ENCODE assay signal across 7 cellular contexts in the genomic region with DNA sequence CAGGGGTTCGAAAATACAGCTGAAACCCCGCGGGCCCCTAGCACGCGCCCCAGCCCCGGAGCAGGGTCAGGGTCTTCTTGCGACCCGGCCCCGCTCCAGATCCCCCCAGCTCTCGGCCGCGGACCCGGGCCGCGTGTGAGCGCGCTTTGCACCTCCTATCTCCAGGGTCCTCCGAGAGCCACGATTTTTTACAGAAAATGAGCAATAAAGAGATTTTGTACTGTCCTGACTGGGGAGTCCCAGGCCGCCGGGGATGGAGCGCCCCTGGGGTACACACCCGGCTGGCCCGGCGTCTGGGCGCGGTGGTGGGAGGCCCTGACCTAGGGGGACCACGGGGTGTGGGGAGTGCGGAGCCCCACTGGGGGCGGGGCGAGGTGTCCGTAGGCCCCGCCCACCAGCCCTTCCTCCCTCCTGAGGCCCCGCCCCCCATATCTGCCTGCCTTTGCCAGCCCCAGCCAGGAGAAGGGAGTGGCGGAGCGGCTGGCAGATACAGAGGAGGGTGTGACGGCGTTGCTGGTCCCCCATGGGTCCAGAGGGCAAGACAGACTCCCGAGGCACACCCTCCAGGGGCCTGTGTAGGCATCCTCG.
DNase-seq lines count a peak whose midpoint lies in the region; ATAC-seq and TF ChIP-seq lines count a peak whose summit lies in the region.
"Not testable (repeated sequence)": the region's sequence is repeated elsewhere in the genome, so short reads cannot be mapped to it uniquely, and the experiment has no call there.

No MANE protein-coding gene starts in this region.

- H3K4me3 Mint-ChIP-seq in activated B cell treated with CpG ODN at 0.5 μM for 24 hours, result not testable (repeated sequence)
- peak overlapping the region; percentile 21 to 29 for H3K4me3 Mint-ChIP-seq in stimulated activated naive CD8-positive, alpha-beta T cell treated with anti-CD3 and anti-CD28 coated beads, Interleukin-15, amount 100 ng/mL, for 72 hours

- H3K27me3 ChIP-seq in HUES6 (ENCODE audit: control insufficient read depth, insufficient read depth, low read length), result peaks cover 32% of the 10 kb centered on the region
- H3K27me3 ChIP-seq in breast epithelium, result peaks cover 0 to 18% of the 10 kb centered on the region in 2 donors
- H3K27me3 ChIP-seq in parathyroid adenoma (ENCODE audit: control insufficient read depth, insufficient read depth, low read length), result not testable (repeated sequence)

- not testable (repeated sequence) for H3K4me1 Mint-ChIP-seq in activated B cell treated with CpG ODN at 0.5 μM for 24 hours
- peaks cover 11% of the 10 kb centered on the region for H3K4me1 Mint-ChIP-seq in stimulated activated naive CD8-positive, alpha-beta T cell treated with anti-CD3 and anti-CD28 coated beads, Interleukin-15, amount 100 ng/mL, for 72 hours

- not testable (repeated sequence) for H3K79me2 ChIP-seq in parathyroid adenoma

- intact Hi-C loops in activated B cell treated with CpG ODN at 0.5 μM for 24 hours (cut with micrococcal nuclease); breast epithelium (cut with DNase I; ENCODE audit: low total_unique reads); cardiac septum (cut with DNase I); left colon (cut with DNase I, micrococcal nuclease): not testable (repeated sequence)

- H3K9ac ChIP-seq in HUES6 (ENCODE audit: low read length); parathyroid adenoma: not testable (repeated sequence)

- peak overlapping the region; percentile 75 for H2AFZ ChIP-seq in parathyroid adenoma

- not testable (repeated sequence) for H3K4me1 ChIP-seq in HUES6 (ENCODE audit: control insufficient read depth, insufficient read depth, low read length); breast epithelium; parathyroid adenoma

- H3K4me2 ChIP-seq in parathyroid adenoma (ENCODE audit: low read length), result peak overlapping the region; percentile 41

- not testable (repeated sequence) for H3K9me3 ChIP-seq in HUES6 (ENCODE audit: control insufficient read depth, insufficient read depth, low read depth, low read length); breast epithelium; parathyroid adenoma (ENCODE audit: control insufficient read depth, low read length)

- CTCF ChIA-PET in activated B cell treated with CpG ODN at 0.5 μM for 24 hours (lab: Charles Lee), result not testable (repeated sequence)

- H3K27ac Mint-ChIP-seq in activated B cell treated with CpG ODN at 0.5 μM for 24 hours; stimulated activated naive CD8-positive, alpha-beta T cell treated with anti-CD3 and anti-CD28 coated beads, Interleukin-15, amount 100 ng/mL, for 72 hours: not testable (repeated sequence)

- not testable (repeated sequence) for ATAC-seq in activated B cell treated with CpG ODN at 0.5 μM for 24 hours (ENCODE audit: low read depth)
- peak; percentile 64 for ATAC-seq in left colon
- ATAC-seq in stimulated activated naive CD8-positive, alpha-beta T cell treated with anti-CD3 and anti-CD28 coated beads, Interleukin-15, amount 100 ng/mL, for 72 hours, result peak; percentile 64

- TF ChIP-seq POLR2A in breast epithelium (IDR thresholded peaks at IDR 0.05), result not testable (repeated sequence)

- DNase-seq in activated B cell treated with CpG ODN at 0.5 μM for 24 hours (peak; percentile 21), cardiac septum (ENCODE audit: low spot score) (peak; percentile 55), left colon (peak; percentile 77 to 81)
- DNase-seq in breast epithelium (ENCODE audit: low spot score in 2 of 2); stimulated activated naive CD8-positive, alpha-beta T cell treated with anti-CD3 and anti-CD28 coated beads, Interleukin-15, amount 100 ng/mL, for 72 hours: not testable (repeated sequence)

- H3K36me3 Mint-ChIP-seq in activated B cell treated with CpG ODN at 0.5 μM for 24 hours (ENCODE audit: low read depth), result not testable (repeated sequence)

- H3K27ac ChIP-seq in HUES6 (ENCODE audit: low read depth, low read length); breast epithelium; parathyroid adenoma: not testable (repeated sequence)

- POLR2A ChIA-PET in activated B cell treated with CpG ODN at 0.5 μM for 24 hours (lab: Charles Lee), result not testable (repeated sequence)

- peaks cover 12% of the 10 kb centered on the region for H3K27me3 Mint-ChIP-seq in activated B cell treated with CpG ODN at 0.5 μM for 24 hours
- peaks cover 55% of the 10 kb centered on the region for H3K27me3 Mint-ChIP-seq in stimulated activated naive CD8-positive, alpha-beta T cell treated with anti-CD3 and anti-CD28 coated beads, Interleukin-15, amount 100 ng/mL, for 72 hours

- H3K36me3 ChIP-seq in HUES6 (ENCODE audit: control insufficient read depth, insufficient read depth, low read length); breast epithelium; parathyroid adenoma (ENCODE audit: control insufficient read depth, insufficient read depth, low read length): not testable (repeated sequence)

- not testable (repeated sequence) for TF ChIP-seq CTCF in activated B cell treated with CpG ODN at 0.5 μM for 24 hours (IDR thresholded peaks at IDR 0.05); breast epithelium (IDR thresholded peaks at IDR 0.05); parathyroid adenoma (IDR thresholded peaks at IDR 0.05)

- not testable (repeated sequence) for H3K9me3 Mint-ChIP-seq in activated B cell treated with CpG ODN at 0.5 μM for 24 hours; stimulated activated naive CD8-positive, alpha-beta T cell treated with anti-CD3 and anti-CD28 coated beads, Interleukin-15, amount 100 ng/mL, for 72 hours

- peak overlapping the region; percentile 52 for H3K4me3 ChIP-seq in HUES6 (ENCODE audit: low read depth, low read length)
- H3K4me3 ChIP-seq in breast epithelium, result peak overlapping the region in 2 of 3 donors; percentile 30 to 58
- H3K4me3 ChIP-seq in parathyroid adenoma (ENCODE audit: low read depth, low read length), result peak overlapping the region; percentile 44
